Comparison of ENCODE assay signal across 7 cellular contexts in the genomic region with DNA sequence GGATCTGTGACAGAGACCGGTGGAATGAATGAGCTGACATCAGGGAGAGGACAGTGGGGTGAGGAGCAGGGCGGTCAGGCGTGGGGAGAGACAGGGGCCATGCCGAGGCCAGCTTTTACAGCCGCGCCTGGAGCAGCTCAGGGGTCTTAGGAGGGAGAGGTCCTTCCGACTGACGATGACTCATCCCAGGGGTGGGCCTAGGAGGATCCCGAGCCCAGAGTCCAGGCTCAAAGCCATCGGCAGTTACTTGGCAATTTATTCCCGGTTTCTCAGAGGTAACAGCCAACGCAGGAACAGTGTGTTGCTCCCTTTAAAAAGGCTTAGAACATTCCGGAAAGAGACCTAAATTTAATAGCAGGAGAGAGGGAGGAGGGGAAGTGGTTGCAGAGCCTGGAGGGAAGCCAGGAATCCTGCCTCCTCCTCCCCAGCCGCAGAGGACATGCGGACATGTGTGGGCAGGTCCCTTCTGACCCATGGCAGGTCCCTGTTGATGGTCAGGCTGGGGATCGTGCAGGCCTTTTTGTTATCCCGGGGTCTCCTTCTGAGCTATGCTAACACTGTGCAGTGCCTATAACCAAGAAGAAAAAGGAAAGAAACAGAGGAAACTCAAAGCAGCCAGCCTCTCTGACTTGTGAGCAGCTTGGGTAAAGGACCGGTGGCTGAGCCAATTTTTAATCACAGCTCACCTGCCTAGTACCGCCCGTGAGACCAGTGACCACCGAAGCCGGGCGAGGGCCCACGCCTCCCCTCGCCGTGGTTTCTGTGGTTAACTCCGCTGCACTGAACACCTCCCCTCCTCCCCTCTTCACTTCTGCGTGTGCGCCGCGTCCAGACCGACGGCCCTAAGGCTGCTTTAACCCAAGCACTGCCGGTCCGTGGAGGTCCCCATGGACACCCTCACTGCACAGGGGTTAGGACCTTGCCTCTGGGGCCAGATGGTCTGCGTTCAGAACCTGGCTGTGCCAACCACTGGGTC.
DNase-seq lines count a peak whose midpoint lies in the region; ATAC-seq and TF ChIP-seq lines count a peak whose summit lies in the region.

No MANE protein-coding gene starts in this region.

- intact Hi-C loops in esophagus muscularis mucosa (cut with DNase I) (no loop called here), posterior vena cava (cut with DNase I) (no loop called here)

- TF ChIP-seq CTCF in GM13976 (IDR thresholded peaks at IDR 0.05; ENCODE audit: borderline replicate concordance, control extremely low read depth, extremely low read depth, insufficient read depth, missing control alignments) (no peak), OCI-LY3 (IDR thresholded peaks at IDR 0.05; ENCODE audit: low read depth, low read length) (no peak), esophagus muscularis mucosa (IDR thresholded peaks at IDR 0.05) (no peak)

- H3K36me3 ChIP-seq in OCI-LY3 (replicated peaks; ENCODE audit: low read depth, low read length), result no peaks in the 10 kb centered on the region
- no peaks in the 10 kb centered on the region for H3K36me3 ChIP-seq in esophagus muscularis mucosa

- H3K27ac ChIP-seq in OCI-LY3 (ENCODE audit: low read length), result no peak overlapping the region
- peak overlapping the region; percentile 28 to 73 (median 46) for H3K27ac ChIP-seq in esophagus muscularis mucosa (replicated peaks in 1 of 4)

- TF ChIP-seq POLR2A in esophagus muscularis mucosa (IDR thresholded peaks at IDR 0.05; ENCODE audit: low read depth), result no peak

- H2AFZ ChIP-seq in OCI-LY3 (ENCODE audit: low read depth, low read length), result no peak overlapping the region

- H3K9me3 ChIP-seq in OCI-LY3 (ENCODE audit: insufficient read depth, low read length) (peaks cover 4% of the 10 kb centered on the region), esophagus muscularis mucosa (no peaks in the 10 kb centered on the region)

- peaks cover 26% of the 10 kb centered on the region for H3K4me1 ChIP-seq in OCI-LY3 (ENCODE audit: low read length)
- H3K4me1 ChIP-seq in esophagus muscularis mucosa, result peaks cover 20 to 55% (median 47%) of the 10 kb centered on the region in 4 donors

- H4K20me1 ChIP-seq in OCI-LY3 (ENCODE audit: insufficient read depth, low read length), result peaks cover 79% of the 10 kb centered on the region

- DNase-seq in GM13976 (ENCODE audit: low spot score), result peak; percentile 62
- no peak for DNase-seq in esophagus muscularis mucosa (ENCODE audit: extremely low spot score)
- peak; percentile 87 for DNase-seq in posterior vena cava (ENCODE audit: low spot score)
- no peak for DNase-seq in activated effector memory CD4-positive, alpha-beta T cell treated with anti-CD3 and anti-CD28 coated beads, Interleukin-2, amount 50 U/mL, for 16 hours
- DNase-seq in NCI-H2081 treated with DMSO at 0.1 percent for 48 hours (lab: John Stamatoyannopoulos, UW), result no peak

- peak; percentile 32 for ATAC-seq in GM21717 (IDR thresholded peaks at IDR 0.05; ENCODE audit: unreplicated experiment)

- no peaks in the 10 kb centered on the region for H3K79me2 ChIP-seq in OCI-LY3 (ENCODE audit: low read length)

- H3K4me2 ChIP-seq in OCI-LY3 (ENCODE audit: low read length), result peak overlapping the region; percentile 85

- peak overlapping the region; percentile 61 for H3K4me3 ChIP-seq in OCI-LY3 (ENCODE audit: low read length)
- H3K4me3 ChIP-seq in esophagus muscularis mucosa, result peak overlapping the region; percentile 33 to 47 (median 40)

- H3K9ac ChIP-seq in OCI-LY3 (ENCODE audit: low read length), result peak overlapping the region; percentile 25; the same call in 1 of the 2 replicates

- in situ Hi-C loops in GM13976 (cut with MboI; ENCODE audit: low sequenced_read_pairs, unreplicated experiment), result no loop called here

- H3K27me3 ChIP-seq in OCI-LY3 (ENCODE audit: low read depth, low read length), result peaks cover 95% of the 10 kb centered on the region
- no peaks in the 10 kb centered on the region for H3K27me3 ChIP-seq in esophagus muscularis mucosa

- TF ChIP-seq EP300 in esophagus muscularis mucosa (IDR thresholded peaks at IDR 0.05), result peak; percentile 31

- WGBS in esophagus muscularis mucosa, result 21% methylated on average over 30 of the region's 36 CpGs

Comparison
In these comparisons a context has a peak if more than half of its experiments do, and no peak if none do; other contexts are left out.
1. DNase-seq: peak in GM13976 (single experiment) and posterior vena cava (single experiment); none in esophagus muscularis mucosa (single experiment), activated effector memory CD4-positive, alpha-beta T cell treated with anti-CD3 and anti-CD28 coated beads, Interleukin-2, amount 50 U/mL, for 16 hours (single experiment) and NCI-H2081 treated with DMSO at 0.1 percent for 48 hours (single experiment).